1 cellular context compared by ENCODE assay signal in the genomic region with DNA sequence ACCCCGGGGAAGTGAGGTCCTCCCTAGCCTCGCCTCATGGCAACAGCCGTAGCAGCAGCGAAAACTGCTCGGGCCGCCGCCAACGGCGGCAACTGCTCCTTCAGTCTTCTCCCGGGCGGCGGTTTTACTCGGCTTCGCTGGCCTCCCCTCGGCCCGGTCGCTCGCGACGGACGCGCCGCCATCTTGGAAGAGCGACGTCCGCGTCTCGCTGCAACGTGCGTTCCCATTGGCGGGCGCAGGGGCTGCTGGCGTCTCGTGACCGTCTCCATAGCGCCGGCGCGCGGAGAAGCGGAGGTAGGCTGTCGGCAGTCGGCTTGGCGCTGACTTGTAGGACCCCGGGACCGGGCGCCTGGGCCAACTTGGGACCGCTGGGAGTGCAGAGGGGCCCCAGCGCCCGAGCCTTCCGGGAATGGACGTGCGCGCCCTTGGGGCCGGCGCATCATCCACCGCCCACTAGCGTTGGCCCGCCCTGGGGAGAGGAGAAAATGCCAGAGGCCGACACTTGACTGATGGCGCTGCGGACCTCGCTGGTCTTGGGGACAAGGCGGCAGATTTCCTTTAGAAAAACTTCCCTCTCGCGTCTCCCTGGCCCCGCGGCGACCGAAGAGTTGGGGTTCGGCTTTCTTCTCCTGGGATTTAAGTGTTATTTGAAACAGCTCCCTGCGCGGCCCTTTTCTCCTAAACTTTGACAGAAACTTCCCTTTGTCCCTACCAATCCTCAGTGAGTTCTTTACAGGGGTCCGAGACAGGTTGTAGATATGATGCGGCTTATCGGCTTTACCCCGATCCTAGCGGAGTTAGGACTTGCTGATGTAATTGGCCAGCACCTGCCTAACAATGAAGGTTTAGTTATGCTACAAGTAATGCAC.
TF ChIP-seq lines count a peak whose summit lies in the region.

A gene with protein sequence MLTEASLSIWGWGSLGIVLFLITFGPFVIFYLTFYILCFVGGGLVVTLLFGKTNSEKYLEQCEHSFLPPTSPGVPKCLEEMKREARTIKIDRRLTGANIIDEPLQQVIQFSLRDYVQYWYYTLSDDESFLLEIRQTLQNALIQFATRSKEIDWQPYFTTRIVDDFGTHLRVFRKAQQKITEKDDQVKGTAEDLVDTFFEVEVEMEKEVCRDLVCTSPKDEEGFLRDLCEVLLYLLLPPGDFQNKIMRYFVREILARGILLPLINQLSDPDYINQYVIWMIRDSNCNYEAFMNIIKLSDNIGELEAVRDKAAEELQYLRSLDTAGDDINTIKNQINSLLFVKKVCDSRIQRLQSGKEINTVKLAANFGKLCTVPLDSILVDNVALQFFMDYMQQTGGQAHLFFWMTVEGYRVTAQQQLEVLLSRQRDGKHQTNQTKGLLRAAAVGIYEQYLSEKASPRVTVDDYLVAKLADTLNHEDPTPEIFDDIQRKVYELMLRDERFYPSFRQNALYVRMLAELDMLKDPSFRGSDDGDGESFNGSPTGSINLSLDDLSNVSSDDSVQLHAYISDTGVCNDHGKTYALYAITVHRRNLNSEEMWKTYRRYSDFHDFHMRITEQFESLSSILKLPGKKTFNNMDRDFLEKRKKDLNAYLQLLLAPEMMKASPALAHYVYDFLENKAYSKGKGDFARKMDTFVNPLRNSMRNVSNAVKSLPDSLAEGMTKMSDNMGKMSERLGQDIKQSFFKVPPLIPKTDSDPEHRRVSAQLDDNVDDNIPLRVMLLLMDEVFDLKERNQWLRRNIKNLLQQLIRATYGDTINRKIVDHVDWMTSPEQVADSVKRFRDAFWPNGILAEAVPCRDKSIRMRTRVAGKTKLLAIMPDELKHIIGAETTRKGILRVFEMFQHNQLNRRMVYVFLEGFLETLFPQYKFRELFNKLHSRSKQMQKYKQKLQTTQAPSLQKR (minus strand): TSS at position 193 of the 869 bp plus-strand sequence. CDS start 199 bp downstream, outside the sequence.

TF ChIP-seq in HepG2, 621 proteins besides CTCF, POLR2A, EP300 and RAD21 (continued from another document and continues in another):
- TF ChIP-seq SP5 (CRISPR knock-in tag; IDR thresholded peaks at IDR 0.05; ENCODE audit: borderline replicate concordance, low read depth) (no peak), NFKB2 (CRISPR knock-in tag; IDR thresholded peaks at IDR 0.05; ENCODE audit: borderline replicate concordance) (no peak; the same call in 1 of the 2 replicates), NCOA2 (CRISPR knock-in tag; IDR thresholded peaks at IDR 0.05) (0 out of 2 replicates have a peak, but pooled peaks have one; percentile 55), HMGA1 (CRISPR knock-in tag; conservative IDR thresholded peaks at IDR 0.05) (no peak), HNRNPL (IDR thresholded peaks at IDR 0.05; ENCODE audit: low read depth, low read length) (no peak), HOXA5 (CRISPR knock-in tag; IDR thresholded peaks at IDR 0.05) (peak; percentile 68; the same call in 1 of the 2 replicates), ZNF883 (CRISPR knock-in tag; IDR thresholded peaks at IDR 0.05; ENCODE audit: not compliant biosample characterization) (no peak), POLR2AphosphoS5 (IDR thresholded peaks at IDR 0.05; ENCODE audit: low read depth, low read length) (peak; percentile 66), SIN3B (IDR thresholded peaks at IDR 0.05; ENCODE audit: low read length) (no peak), ZNF780A (CRISPR knock-in tag; IDR thresholded peaks at IDR 0.05) (no peak), NFIC (IDR thresholded peaks at IDR 0.05; ENCODE audit: low read length) (no peak), SNRNP70 (IDR thresholded peaks at IDR 0.05; ENCODE audit: low read depth, low read length) (no peak), RELA (CRISPR knock-in tag; IDR thresholded peaks at IDR 0.05) (no peak), ZBTB21 (CRISPR knock-in tag; IDR thresholded peaks at IDR 0.05) (no peak), ZNF841 (CRISPR knock-in tag; IDR thresholded peaks at IDR 0.05; ENCODE audit: borderline replicate concordance) (no peak), GZF1 (CRISPR knock-in tag; IDR thresholded peaks at IDR 0.05) (no peak), THAP11 (CRISPR knock-in tag; IDR thresholded peaks at IDR 0.05) (peak; percentile 76), HDAC2 (CRISPR knock-in tag; IDR thresholded peaks at IDR 0.05) (peak; percentile 69; the same call in 1 of the 2 replicates), CREM (IDR thresholded peaks at IDR 0.05) (peak; percentile 24; the same call in 1 of the 2 replicates), CREM (CRISPR knock-in tag; IDR thresholded peaks at IDR 0.05) (no peak), IRX3 (CRISPR knock-in tag; IDR thresholded peaks at IDR 0.05; ENCODE audit: borderline replicate concordance, low read depth) (no peak), ZNF30 (CRISPR knock-in tag; IDR thresholded peaks at IDR 0.05) (no peak; the same call in 1 of the 2 replicates), SP1 (IDR thresholded peaks at IDR 0.05) (no peak), SP1 (CRISPR knock-in tag; IDR thresholded peaks at IDR 0.05) (peak; percentile 48), KAT2B (IDR thresholded peaks at IDR 0.05; ENCODE audit: borderline replicate concordance, low read depth, low read length) (no peak), ATF7-NPFF (CRISPR knock-in tag; IDR thresholded peaks at IDR 0.05; ENCODE audit: low read depth) (no peak), FOXK2 (IDR thresholded peaks at IDR 0.05) (no peak), ZFX (CRISPR knock-in tag; IDR thresholded peaks at IDR 0.05; ENCODE audit: low read depth) (peak; percentile 78), XBP1 (CRISPR knock-in tag; IDR thresholded peaks at IDR 0.05) (no peak), ZFAT (CRISPR knock-in tag; conservative IDR thresholded peaks at IDR 0.05) (no peak), SNAI1 (CRISPR knock-in tag; IDR thresholded peaks at IDR 0.05; ENCODE audit: borderline replicate concordance) (no peak; the same call in 1 of the 2 replicates), ZNF737 (CRISPR knock-in tag; IDR thresholded peaks at IDR 0.05; ENCODE audit: borderline replicate concordance) (no peak), DNMT1 (CRISPR knock-in tag; IDR thresholded peaks at IDR 0.05) (no peak), NFIB (CRISPR knock-in tag; IDR thresholded peaks at IDR 0.05; ENCODE audit: borderline replicate concordance) (no peak), ZNF253 (CRISPR knock-in tag; IDR thresholded peaks at IDR 0.05; ENCODE audit: borderline replicate concordance) (peak; percentile 74; the same call in 1 of the 2 replicates), CCDC6 (CRISPR knock-in tag; IDR thresholded peaks at IDR 0.05) (peak; percentile 44; the same call in 1 of the 2 replicates), NPAS2 (CRISPR knock-in tag; IDR thresholded peaks at IDR 0.05; ENCODE audit: borderline replicate concordance) (no peak), GLI4 (CRISPR knock-in tag; IDR thresholded peaks at IDR 0.05; ENCODE audit: borderline replicate concordance) (no peak), SMARCE1 (IDR thresholded peaks at IDR 0.05; ENCODE audit: borderline replicate concordance) (no peak), MAFF (IDR thresholded peaks at IDR 0.05; ENCODE audit: low read depth, low read length) (no peak), ZNF652 (CRISPR knock-in tag; IDR thresholded peaks at IDR 0.05; ENCODE audit: borderline replicate concordance, low read depth) (no peak), HOXA9 (CRISPR knock-in tag; IDR thresholded peaks at IDR 0.05; ENCODE audit: borderline replicate concordance) (no peak), ZNF773 (CRISPR knock-in tag; IDR thresholded peaks at IDR 0.05; ENCODE audit: borderline replicate concordance) (no peak), ZMYM4 (CRISPR knock-in tag; IDR thresholded peaks at IDR 0.05) (peak; percentile 98), SMYD3 (CRISPR knock-in tag; IDR thresholded peaks at IDR 0.05) (peak; percentile 24; the same call in 1 of the 2 replicates), MTA3 (CRISPR knock-in tag; IDR thresholded peaks at IDR 0.05) (no peak), POLR2AphosphoS2 (IDR thresholded peaks at IDR 0.05; ENCODE audit: low read depth, low read length) (no peak), JARID2 (CRISPR knock-in tag; IDR thresholded peaks at IDR 0.05; ENCODE audit: insufficient replicate concordance) (no peak)
- TF ChIP-seq, protein P1, sequence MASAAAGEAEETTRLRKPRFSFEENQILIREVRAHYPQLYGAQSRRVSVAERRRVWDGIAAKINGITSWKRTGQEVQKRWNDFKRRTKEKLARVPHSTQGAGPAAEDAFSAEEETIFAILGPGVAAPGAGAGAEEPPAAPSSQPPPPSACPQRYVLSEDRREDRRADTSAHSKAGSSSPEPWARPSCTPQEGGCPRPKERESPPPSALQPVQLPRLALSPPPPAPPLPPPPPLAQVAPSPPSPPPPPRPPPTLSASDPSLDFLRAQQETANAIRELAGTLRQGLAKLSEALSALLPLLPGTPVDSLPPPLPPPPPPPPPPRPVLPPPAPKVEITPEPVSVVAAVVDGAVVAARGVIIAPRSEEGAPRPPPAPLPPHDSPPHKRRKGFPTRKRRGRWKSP (CRISPR knock-in tag; IDR thresholded peaks at IDR 0.05): peak; percentile 98
- TF ChIP-seq, protein P2, sequence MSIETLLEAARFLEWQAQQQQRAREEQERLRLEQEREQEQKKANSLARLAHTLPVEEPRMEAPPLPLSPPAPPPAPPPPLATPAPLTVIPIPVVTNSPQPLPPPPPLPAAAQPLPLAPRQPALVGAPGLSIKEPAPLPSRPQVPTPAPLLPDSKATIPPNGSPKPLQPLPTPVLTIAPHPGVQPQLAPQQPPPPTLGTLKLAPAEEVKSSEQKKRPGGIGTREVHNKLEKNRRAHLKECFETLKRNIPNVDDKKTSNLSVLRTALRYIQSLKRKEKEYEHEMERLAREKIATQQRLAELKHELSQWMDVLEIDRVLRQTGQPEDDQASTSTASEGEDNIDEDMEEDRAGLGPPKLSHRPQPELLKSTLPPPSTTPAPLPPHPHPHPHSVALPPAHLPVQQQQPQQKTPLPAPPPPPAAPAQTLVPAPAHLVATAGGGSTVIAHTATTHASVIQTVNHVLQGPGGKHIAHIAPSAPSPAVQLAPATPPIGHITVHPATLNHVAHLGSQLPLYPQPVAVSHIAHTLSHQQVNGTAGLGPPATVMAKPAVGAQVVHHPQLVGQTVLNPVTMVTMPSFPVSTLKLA (IDR thresholded peaks at IDR 0.05): no peak
- TF ChIP-seq, protein P3, sequence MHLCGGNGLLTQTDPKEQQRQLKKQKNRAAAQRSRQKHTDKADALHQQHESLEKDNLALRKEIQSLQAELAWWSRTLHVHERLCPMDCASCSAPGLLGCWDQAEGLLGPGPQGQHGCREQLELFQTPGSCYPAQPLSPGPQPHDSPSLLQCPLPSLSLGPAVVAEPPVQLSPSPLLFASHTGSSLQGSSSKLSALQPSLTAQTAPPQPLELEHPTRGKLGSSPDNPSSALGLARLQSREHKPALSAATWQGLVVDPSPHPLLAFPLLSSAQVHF (CRISPR knock-in tag; IDR thresholded peaks at IDR 0.05): no peak
- TF ChIP-seq, protein P4, sequence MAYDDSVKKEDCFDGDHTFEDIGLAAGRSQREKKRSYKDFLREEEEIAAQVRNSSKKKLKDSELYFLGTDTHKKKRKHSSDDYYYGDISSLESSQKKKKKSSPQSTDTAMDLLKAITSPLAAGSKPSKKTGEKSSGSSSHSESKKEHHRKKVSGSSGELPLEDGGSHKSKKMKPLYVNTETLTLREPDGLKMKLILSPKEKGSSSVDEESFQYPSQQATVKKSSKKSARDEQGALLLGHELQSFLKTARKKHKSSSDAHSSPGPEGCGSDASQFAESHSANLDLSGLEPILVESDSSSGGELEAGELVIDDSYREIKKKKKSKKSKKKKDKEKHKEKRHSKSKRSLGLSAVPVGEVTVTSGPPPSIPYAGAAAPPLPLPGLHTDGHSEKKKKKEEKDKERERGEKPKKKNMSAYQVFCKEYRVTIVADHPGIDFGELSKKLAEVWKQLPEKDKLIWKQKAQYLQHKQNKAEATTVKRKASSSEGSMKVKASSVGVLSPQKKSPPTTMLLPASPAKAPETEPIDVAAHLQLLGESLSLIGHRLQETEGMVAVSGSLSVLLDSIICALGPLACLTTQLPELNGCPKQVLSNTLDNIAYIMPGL (CRISPR knock-in tag; IDR thresholded peaks at IDR 0.05; ENCODE audit: borderline replicate concordance in 1 of 2, low read depth in 1 of 2): peak; percentile 84 to 92
- TF ChIP-seq, protein P5, sequence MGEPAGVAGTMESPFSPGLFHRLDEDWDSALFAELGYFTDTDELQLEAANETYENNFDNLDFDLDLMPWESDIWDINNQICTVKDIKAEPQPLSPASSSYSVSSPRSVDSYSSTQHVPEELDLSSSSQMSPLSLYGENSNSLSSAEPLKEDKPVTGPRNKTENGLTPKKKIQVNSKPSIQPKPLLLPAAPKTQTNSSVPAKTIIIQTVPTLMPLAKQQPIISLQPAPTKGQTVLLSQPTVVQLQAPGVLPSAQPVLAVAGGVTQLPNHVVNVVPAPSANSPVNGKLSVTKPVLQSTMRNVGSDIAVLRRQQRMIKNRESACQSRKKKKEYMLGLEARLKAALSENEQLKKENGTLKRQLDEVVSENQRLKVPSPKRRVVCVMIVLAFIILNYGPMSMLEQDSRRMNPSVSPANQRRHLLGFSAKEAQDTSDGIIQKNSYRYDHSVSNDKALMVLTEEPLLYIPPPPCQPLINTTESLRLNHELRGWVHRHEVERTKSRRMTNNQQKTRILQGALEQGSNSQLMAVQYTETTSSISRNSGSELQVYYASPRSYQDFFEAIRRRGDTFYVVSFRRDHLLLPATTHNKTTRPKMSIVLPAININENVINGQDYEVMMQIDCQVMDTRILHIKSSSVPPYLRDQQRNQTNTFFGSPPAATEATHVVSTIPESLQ (CRISPR knock-in tag; conservative IDR thresholded peaks at IDR 0.05): no peak
- TF ChIP-seq, protein P6, sequence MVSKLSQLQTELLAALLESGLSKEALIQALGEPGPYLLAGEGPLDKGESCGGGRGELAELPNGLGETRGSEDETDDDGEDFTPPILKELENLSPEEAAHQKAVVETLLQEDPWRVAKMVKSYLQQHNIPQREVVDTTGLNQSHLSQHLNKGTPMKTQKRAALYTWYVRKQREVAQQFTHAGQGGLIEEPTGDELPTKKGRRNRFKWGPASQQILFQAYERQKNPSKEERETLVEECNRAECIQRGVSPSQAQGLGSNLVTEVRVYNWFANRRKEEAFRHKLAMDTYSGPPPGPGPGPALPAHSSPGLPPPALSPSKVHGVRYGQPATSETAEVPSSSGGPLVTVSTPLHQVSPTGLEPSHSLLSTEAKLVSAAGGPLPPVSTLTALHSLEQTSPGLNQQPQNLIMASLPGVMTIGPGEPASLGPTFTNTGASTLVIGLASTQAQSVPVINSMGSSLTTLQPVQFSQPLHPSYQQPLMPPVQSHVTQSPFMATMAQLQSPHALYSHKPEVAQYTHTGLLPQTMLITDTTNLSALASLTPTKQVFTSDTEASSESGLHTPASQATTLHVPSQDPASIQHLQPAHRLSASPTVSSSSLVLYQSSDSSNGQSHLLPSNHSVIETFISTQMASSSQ (IDR thresholded peaks at IDR 0.05; ENCODE audit: low read depth): no peak
- TF ChIP-seq, protein P6 (CRISPR knock-in tag; IDR thresholded peaks at IDR 0.05; ENCODE audit: borderline replicate concordance): peak; percentile 55; the same call in 1 of the 2 replicates
